ENCODE assay signal across 22 cellular contexts in genomic region chr1:175884369-175884768, GRCh38.
"Had no signal": no experiment of that assay in that cellular context is flagged by ENCODE, and none has a peak within 500 bp of the region (broad histone marks: within the 10 kb centered on the region; RNA-seq: fewer than 3 reads in every experiment).

No MANE protein-coding gene starts in this region.

- H3K36me3 Mint-ChIP-seq: activated CD8-positive, alpha-beta memory T cell treated with anti-CD3 and anti-CD28 coated beads, Interleukin-2, amount 10 ng/mL, durations not matched to agents 7 days and 5 days; naive B cell; T-cell had no signal

- H3K4me3 ChIP-seq: colonic mucosa, left ventricle myocardium inferior, mucosa of descending colon, prostate gland, spleen, tibial nerve had no signal

- H3K9me3 ChIP-seq: colonic mucosa, left ventricle myocardium inferior, mucosa of descending colon, prostate gland, spleen, tibial nerve had no signal

- H3K4me3 Mint-ChIP-seq: activated CD4-positive, alpha-beta T cell treated with anti-CD3 and anti-CD28 coated beads, Interleukin-2, amount 10 ng/mL, durations not matched to agents 7 days and 5 days; activated CD8-positive, alpha-beta memory T cell treated with anti-CD3 and anti-CD28 coated beads, Interleukin-2, amount 10 ng/mL, durations not matched to agents 7 days and 5 days; activated CD8-positive, alpha-beta T cell treated with anti-CD3 and anti-CD28 coated beads for 36 hours; activated naive CD8-positive, alpha-beta T cell treated with anti-CD3 and anti-CD28 coated beads, Interleukin-2, amount 50 U/mL, for 24 hours; central memory CD8-positive, alpha-beta T cell; endodermal cell; naive B cell; T-cell had no signal

- H3K27ac ChIP-seq: colonic mucosa, epithelial cell of prostate, left ventricle myocardium inferior, prostate gland, spleen, WERI-Rb-1 had no signal

- ATAC-seq: activated CD8-positive, alpha-beta memory T cell treated with anti-CD3 and anti-CD28 coated beads, Interleukin-2, amount 10 ng/mL, durations not matched to agents 7 days and 5 days; activated CD8-positive, alpha-beta T cell treated with anti-CD3 and anti-CD28 coated beads for 36 hours; activated naive CD8-positive, alpha-beta T cell treated with anti-CD3 and anti-CD28 coated beads, Interleukin-2, amount 50 U/mL, for 24 hours; mucosa of descending colon; T-cell had no signal

- H3K27me3 Mint-ChIP-seq: activated CD8-positive, alpha-beta T cell treated with anti-CD3 and anti-CD28 coated beads for 36 hours; T-cell had no signal

- H3K27ac Mint-ChIP-seq: activated CD4-positive, alpha-beta T cell treated with anti-CD3 and anti-CD28 coated beads, Interleukin-2, amount 10 ng/mL, durations not matched to agents 7 days and 5 days; activated CD8-positive, alpha-beta memory T cell treated with anti-CD3 and anti-CD28 coated beads, Interleukin-2, amount 10 ng/mL, durations not matched to agents 7 days and 5 days; activated CD8-positive, alpha-beta T cell treated with anti-CD3 and anti-CD28 coated beads for 36 hours; activated naive CD8-positive, alpha-beta T cell treated with anti-CD3 and anti-CD28 coated beads, Interleukin-2, amount 50 U/mL, for 24 hours; naive B cell; T-cell had no signal

- H3K4me1 Mint-ChIP-seq: activated CD4-positive, alpha-beta T cell treated with anti-CD3 and anti-CD28 coated beads, Interleukin-2, amount 10 ng/mL, durations not matched to agents 7 days and 5 days; activated CD8-positive, alpha-beta memory T cell treated with anti-CD3 and anti-CD28 coated beads, Interleukin-2, amount 10 ng/mL, durations not matched to agents 7 days and 5 days; activated naive CD8-positive, alpha-beta T cell treated with anti-CD3 and anti-CD28 coated beads, Interleukin-2, amount 50 U/mL, for 24 hours; central memory CD8-positive, alpha-beta T cell; naive B cell had no signal

- H3K4me1 ChIP-seq: colonic mucosa, prostate gland, spleen had no signal

- DNase-seq: activated CD4-positive, alpha-beta T cell treated with anti-CD3 and anti-CD28 coated beads, Interleukin-2, amount 10 ng/mL, durations not matched to agents 7 days and 5 days; activated CD4-positive, CD25-positive, alpha-beta regulatory T cell treated with anti-CD3 and anti-CD28 coated beads, Interleukin-2, amount 50 U/mL, for 72 hours; activated CD8-positive, alpha-beta memory T cell treated with anti-CD3 and anti-CD28 coated beads, Interleukin-2, amount 10 ng/mL, durations not matched to agents 7 days and 5 days; activated CD8-positive, alpha-beta T cell treated with anti-CD3 and anti-CD28 coated beads for 36 hours; activated effector memory CD4-positive, alpha-beta T cell treated with anti-CD3 and anti-CD28 coated beads, Interleukin-2, amount 50 U/mL, for 16 hours; activated naive CD4-positive, alpha-beta T cell treated with anti-CD3 and anti-CD28 coated beads, Interleukin-2, amount 50 U/mL, for 16 hours; activated naive CD8-positive, alpha-beta T cell treated with anti-CD3 and anti-CD28 coated beads, Interleukin-2, amount 50 U/mL, for 24 hours; activated T-cell treated with anti-CD3 and anti-CD28 coated beads for 4 hours; colonic mucosa; endodermal cell; left ventricle myocardium inferior; mucosa of descending colon; naive B cell; spleen; stimulated activated CD4-positive, alpha-beta T cell treated with anti-CD3 and anti-CD28 coated beads, Interleukin-4, amount 100 ng/mL, for 1 hour; stimulated activated naive CD4-positive, alpha-beta T cell; T-cell; WERI-Rb-1 had no signal

- H3K9me3 Mint-ChIP-seq: activated CD4-positive, alpha-beta T cell treated with anti-CD3 and anti-CD28 coated beads, Interleukin-2, amount 10 ng/mL, durations not matched to agents 7 days and 5 days; activated CD8-positive, alpha-beta T cell treated with anti-CD3 and anti-CD28 coated beads for 36 hours; activated naive CD8-positive, alpha-beta T cell treated with anti-CD3 and anti-CD28 coated beads, Interleukin-2, amount 50 U/mL, for 24 hours; central memory CD8-positive, alpha-beta T cell; endodermal cell; T-cell had no signal

- H3K36me3 ChIP-seq: colonic mucosa, left ventricle myocardium inferior, prostate gland, spleen, tibial nerve, WERI-Rb-1 had no signal

- H3K27me3 ChIP-seq: colonic mucosa, tibial nerve had no signal
